ENCODE assay signal across 24 cellular contexts in genomic region chr10:124630551-124630950, GRCh38.
A peak's percentile ranks its signal among the peaks of the same experiment; 100 is the strongest.
DNase-seq lines count a peak whose midpoint lies in the region; ATAC-seq, FAIRE-seq and TF ChIP-seq lines count a peak whose summit lies in the region.
"Had no signal": no experiment of that assay in that cellular context is flagged by ENCODE, and none has a peak within 500 bp of the region (broad histone marks: within the 10 kb centered on the region; RNA-seq: fewer than 3 reads in every experiment).

No MANE protein-coding gene starts in this region.

- intact Hi-C loops in stomach (cut with DNase I; ENCODE audit: low total_unique reads), result loop anchor here (10.0 kb wide), 1 partner anchor 104 kb away; no protein-coding TSS in a partner anchor

- CTCF ChIA-PET in CD8-positive, alpha-beta memory T cell (lab: Charles Lee), result interaction anchor here (1.2 to 2.3 kb wide), 2 partner anchors 88 to 111 kb away, joined by 3 to 11 read pairs; no protein-coding TSS in a partner anchor

- H3K27me3 ChIP-seq in CD8-positive, alpha-beta memory T cell (ENCODE audit: insufficient read depth, low read length, poor library complexity, severe bottlenecking), result no peaks in the 10 kb centered on the region
- H3K27me3 ChIP-seq in bronchial epithelial cell (ENCODE audit: control insufficient read depth, insufficient read depth, low read length) (no peaks in the 10 kb centered on the region), stomach (no peaks in the 10 kb centered on the region)
- H3K27me3 ChIP-seq: gastroesophageal sphincter, left lung, MG63 had no signal

- DNase-seq in CD8-positive, alpha-beta memory T cell, result no peak
- DNase-seq in bronchial epithelial cell (ENCODE audit: low read depth) (no peak), memory B cell (ENCODE audit: low spot score in 2 of 2) (no peak), stomach (no peak), frontal cortex (ENCODE audit: low spot score in 2 of 2) (no peak), DMS79 treated with DMSO at 0.1 percent for 48 hours (lab: John Stamatoyannopoulos, UW) (no peak), coronary artery (ENCODE audit: low spot score) (no peak)
- DNase-seq: activated CD4-positive, alpha-beta T cell treated with anti-CD3 and anti-CD28 coated beads, Interleukin-2, amount 50 U/mL, for 1 hour; activated CD8-positive, alpha-beta memory T cell treated with anti-CD3 and anti-CD28 coated beads, Interleukin-2, amount 50 U/mL, for 48 hours; activated naive CD4-positive, alpha-beta T cell; aorta; Caco-2; cortex of kidney; left lung; MG63; NCI-H1694; posterior cingulate gyrus; RPMI8226; stimulated activated naive CD4-positive, alpha-beta T cell had no signal

- TF ChIP-seq EP300 in stomach (IDR thresholded peaks at IDR 0.05), result no peak

- WGBS in stomach, 5 donors, result 75 to 90% (median 81%) methylated on average over 4 to 5 of the region's 5 CpGs

- no peaks in the 10 kb centered on the region for H3K36me3 ChIP-seq in CD8-positive, alpha-beta memory T cell (ENCODE audit: insufficient read depth, low read length)
- H3K36me3 ChIP-seq in bronchial epithelial cell (ENCODE audit: control insufficient read depth, insufficient read depth, low read length), result no peaks in the 10 kb centered on the region
- peaks cover 0 to 2% (median 0%) of the 10 kb centered on the region in 4 donors for H3K36me3 ChIP-seq in stomach
- H3K36me3 ChIP-seq: gastroesophageal sphincter, left lung, MG63 had no signal

- POLR2A ChIA-PET in CD8-positive, alpha-beta memory T cell (lab: Charles Lee), result no interaction called here

- FAIRE-seq in bronchial epithelial cell (lab: Jason Lieb, UNC) (peak; percentile 64), frontal cortex (lab: Jason Lieb, UNC) (no peak)
- FAIRE-seq: H1, urothelium cell line had no signal

- no peak for TF ChIP-seq POLR2A in stomach (IDR thresholded peaks at IDR 0.05)

- peak overlapping the region in 6 of 8 donors; percentile 8 to 84 (median 57) for H3K27ac Mint-ChIP-seq in CD8-positive, alpha-beta memory T cell
- H3K27ac Mint-ChIP-seq in memory B cell, result peak overlapping the region; percentile 62

- H3K9me3 ChIP-seq in CD8-positive, alpha-beta memory T cell (ENCODE audit: low read length), result no peaks in the 10 kb centered on the region
- no peaks in the 10 kb centered on the region for H3K9me3 ChIP-seq in stomach
- H3K9me3 ChIP-seq: Caco-2, gastroesophageal sphincter, MG63 had no signal

- H3K4me3 Mint-ChIP-seq in CD8-positive, alpha-beta memory T cell, result no peak overlapping the region
- no peak overlapping the region for H3K4me3 Mint-ChIP-seq in memory B cell

- H3K36me3 Mint-ChIP-seq in CD8-positive, alpha-beta memory T cell, result peaks cover 0 to 15% (median 3%) of the 10 kb centered on the region in 3 donors
- H3K36me3 Mint-ChIP-seq in memory B cell, result peaks cover 10% of the 10 kb centered on the region

- no peak for ATAC-seq in memory B cell (ENCODE audit: low read depth)
- no peak for ATAC-seq in GM19467 (IDR thresholded peaks at IDR 0.05; ENCODE audit: unreplicated experiment)
- ATAC-seq: gastroesophageal sphincter, left lung had no signal

- no peak overlapping the region for H3K27ac ChIP-seq in CD8-positive, alpha-beta memory T cell (ENCODE audit: low read depth, low read length)
- peak overlapping the region in 4 of 5 donors; percentile 60 to 76 (median 70) for H3K27ac ChIP-seq in stomach
- peak overlapping the region in 1 of 2 donors; percentile 51 for H3K27ac ChIP-seq in coronary artery
- H3K27ac ChIP-seq: epithelial cell of prostate had no signal

- TF ChIP-seq CTCF in bronchial epithelial cell (IDR thresholded peaks at IDR 0.05; ENCODE audit: insufficient read depth, low read length, severe bottlenecking) (no peak), stomach (IDR thresholded peaks at IDR 0.05) (no peak), coronary artery (IDR thresholded peaks at IDR 0.05) (no peak)

- H3K4me3 ChIP-seq in CD8-positive, alpha-beta memory T cell (ENCODE audit: low read length), result no peak overlapping the region
- H3K4me3 ChIP-seq in bronchial epithelial cell (ENCODE audit: low read depth, low read length), result no peak overlapping the region
- no peak overlapping the region for H3K4me3 ChIP-seq in stomach
- H3K4me3 ChIP-seq in coronary artery, result no peak overlapping the region
- H3K4me3 ChIP-seq: gastroesophageal sphincter, left lung, MG63 had no signal

- H3K4me1 ChIP-seq in CD8-positive, alpha-beta memory T cell (ENCODE audit: insufficient read depth, low read length), result peaks cover 65% of the 10 kb centered on the region
- peaks cover 55 to 74% (median 70%) of the 10 kb centered on the region in 4 donors for H3K4me1 ChIP-seq in stomach

- peaks cover 0 to 2% (median 0%) of the 10 kb centered on the region in 5 donors for H3K9me3 Mint-ChIP-seq in CD8-positive, alpha-beta memory T cell
- no peaks in the 10 kb centered on the region for H3K9me3 Mint-ChIP-seq in memory B cell

- H3K27me3 Mint-ChIP-seq in CD8-positive, alpha-beta memory T cell, result no peaks in the 10 kb centered on the region
- no peaks in the 10 kb centered on the region for H3K27me3 Mint-ChIP-seq in memory B cell

- H3K4me1 Mint-ChIP-seq in CD8-positive, alpha-beta memory T cell, result peaks cover 60 to 92% (median 79%) of the 10 kb centered on the region in 3 donors
- H3K4me1 Mint-ChIP-seq in memory B cell, result peaks cover 38% of the 10 kb centered on the region
